ENCODE assay signal across 16 cellular contexts in the genomic region with DNA sequence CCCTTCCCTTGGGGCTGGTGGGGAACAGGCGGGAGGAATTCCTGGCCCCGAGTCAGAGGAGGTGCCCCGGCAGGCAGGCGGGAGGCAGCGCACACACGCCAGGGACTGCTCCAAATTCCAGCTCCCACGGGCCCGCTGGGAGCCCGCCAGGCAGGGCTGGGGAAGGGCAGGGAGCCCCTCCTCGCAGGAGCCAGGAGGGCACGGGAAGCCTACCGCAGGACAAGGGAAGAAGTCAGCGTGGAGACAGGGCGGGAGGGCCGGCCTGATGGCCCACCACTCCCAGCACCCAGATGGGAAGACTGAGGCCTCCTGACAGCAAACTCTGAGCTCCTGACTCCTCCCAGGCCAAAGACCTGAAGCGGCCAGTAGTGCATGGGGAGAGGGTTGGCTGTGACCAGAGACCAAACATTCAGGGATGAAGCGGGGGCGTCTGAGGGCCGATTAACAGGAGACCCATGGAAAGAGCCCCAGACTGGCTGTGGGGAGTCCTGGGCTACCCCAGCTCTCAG. TPM values are rescaled to one million over a fixed set of nuclear protein-coding genes. Genes with fewer than 3 reads are reported as not detected.
A peak's percentile ranks its signal among the peaks of the same experiment; 100 is the strongest.
DNase-seq lines count a peak whose midpoint lies in the region; ATAC-seq and TF ChIP-seq lines count a peak whose summit lies in the region.
"Had no signal": no experiment of that assay in that cellular context is flagged by ENCODE, and none has a peak within 500 bp of the region (broad histone marks: within the 10 kb centered on the region; RNA-seq: fewer than 3 reads in every experiment).

No MANE protein-coding gene starts in this region.

- no peak overlapping the region for H3K4me3 Mint-ChIP-seq in mesothelial cell of epicardium
- H3K4me3 Mint-ChIP-seq in activated T-cell treated with anti-CD3 and anti-CD28 coated beads, Interleukin-2, amount 50 U/mL, for 72 hours: no peak overlapping the region
- H3K4me3 Mint-ChIP-seq: activated naive CD8-positive, alpha-beta T cell treated with anti-CD3 and anti-CD28 coated beads, Interleukin-2, amount 50 U/mL, for 24 hours; CD8-positive, alpha-beta memory T cell; stimulated activated naive CD8-positive, alpha-beta T cell treated with anti-CD3 and anti-CD28 coated beads, Interleukin-15, Interleukin-2, amounts not matched to agents 100 ng/mL and 50 ng/mL, for 24 hours; T-helper 17 cell had no signal

- WGBS in gastroesophageal sphincter (ENCODE audit: low coverage in 1 of 2), 2 donors: no CpG with 5 or more reads among the region's 19 CpGs

- H3K36me3 Mint-ChIP-seq in mesothelial cell of epicardium: no peaks in the 10 kb centered on the region
- H3K36me3 Mint-ChIP-seq in activated T-cell treated with anti-CD3 and anti-CD28 coated beads, Interleukin-2, amount 50 U/mL, for 72 hours (ENCODE audit: insufficient read depth in 2 of 2): no peaks in the 10 kb centered on the region
- H3K36me3 Mint-ChIP-seq: CD8-positive, alpha-beta memory T cell; naive B cell had no signal

- H3K27me3 Mint-ChIP-seq in mesothelial cell of epicardium (ENCODE audit: low read depth): no peaks in the 10 kb centered on the region
- peaks cover 33% of the 10 kb centered on the region for H3K27me3 Mint-ChIP-seq in activated T-cell treated with anti-CD3 and anti-CD28 coated beads, Interleukin-2, amount 50 U/mL, for 72 hours (ENCODE audit: low read depth)

- H3K9me3 ChIP-seq in gastroesophageal sphincter (no peaks in the 10 kb centered on the region), upper lobe of right lung (no peaks in the 10 kb centered on the region)
- H3K9me3 ChIP-seq: right lobe of liver had no signal

- H3K4me3 ChIP-seq in gastroesophageal sphincter: no peak overlapping the region
- no peak overlapping the region for H3K4me3 ChIP-seq in upper lobe of right lung
- H3K4me3 ChIP-seq: right lobe of liver had no signal

- H3K4me1 ChIP-seq in gastroesophageal sphincter (peaks cover 0 to 53% (median 28%) of the 10 kb centered on the region in 3 donors), upper lobe of right lung (peaks cover 48% of the 10 kb centered on the region)

- no peaks in the 10 kb centered on the region for H3K9me3 Mint-ChIP-seq in mesothelial cell of epicardium
- no peaks in the 10 kb centered on the region for H3K9me3 Mint-ChIP-seq in activated T-cell treated with anti-CD3 and anti-CD28 coated beads, Interleukin-2, amount 50 U/mL, for 72 hours
- H3K9me3 Mint-ChIP-seq: activated naive CD8-positive, alpha-beta T cell treated with anti-CD3 and anti-CD28 coated beads, Interleukin-2, amount 50 U/mL, for 24 hours; CD8-positive, alpha-beta memory T cell; naive B cell; stimulated activated naive CD8-positive, alpha-beta T cell treated with anti-CD3 and anti-CD28 coated beads, Interleukin-15, Interleukin-2, amounts not matched to agents 100 ng/mL and 50 ng/mL, for 24 hours had no signal

- no peak for TF ChIP-seq POLR2A in gastroesophageal sphincter (IDR thresholded peaks at IDR 0.05)

- intact Hi-C loops in upper lobe of right lung (cut with DNase I): no loop called here

- DNase-seq in DMS 273 (lab: John Stamatoyannopoulos, UW; ENCODE audit: unreplicated experiment): peak; percentile 37
- DNase-seq in DMS 273 treated with DMSO at 0.1 percent for 48 hours (lab: John Stamatoyannopoulos, UW): no peak
- no peak for DNase-seq in mesothelial cell of epicardium (ENCODE audit: low spot score in 2 of 2, unreplicated experiment in 2 of 2)
- no peak for DNase-seq in upper lobe of right lung
- no peak for DNase-seq in amniotic stem cell (lab: John Stamatoyannopoulos, UW)
- DNase-seq in activated T-cell treated with anti-CD3 and anti-CD28 coated beads, Interleukin-2, amount 50 U/mL, for 72 hours: no peak
- DNase-seq: activated CD4-positive, alpha-beta T cell treated with anti-CD3 and anti-CD28 coated beads for 1 hour; activated naive CD8-positive, alpha-beta T cell treated with anti-CD3 and anti-CD28 coated beads, Interleukin-2, amount 50 U/mL, for 24 hours; CD8-positive, alpha-beta memory T cell; dermis blood vessel endothelial cell; naive B cell; T-helper 17 cell had no signal

- peaks cover 5% of the 10 kb centered on the region for H3K27me3 ChIP-seq in gastroesophageal sphincter
- no peaks in the 10 kb centered on the region for H3K27me3 ChIP-seq in upper lobe of right lung
- H3K27me3 ChIP-seq: right lobe of liver had no signal

- H3K36me3 ChIP-seq in gastroesophageal sphincter (no peaks in the 10 kb centered on the region), upper lobe of right lung (no peaks in the 10 kb centered on the region)
- H3K36me3 ChIP-seq: right lobe of liver had no signal

- ATAC-seq in gastroesophageal sphincter (no peak), upper lobe of right lung (no peak), GM19397 (IDR thresholded peaks at IDR 0.05; ENCODE audit: unreplicated experiment) (no peak)
- no peak for ATAC-seq in activated T-cell treated with anti-CD3 and anti-CD28 coated beads, Interleukin-2, amount 50 U/mL, for 72 hours (replicated peaks in 1 of 2)
- ATAC-seq: activated naive CD8-positive, alpha-beta T cell treated with anti-CD3 and anti-CD28 coated beads, Interleukin-2, amount 50 U/mL, for 24 hours; T-helper 17 cell had no signal

- H3K27ac ChIP-seq in gastroesophageal sphincter (peak overlapping the region in 3 of 4 donors; percentile 66 to 75 (median 72)), upper lobe of right lung (peak overlapping the region; percentile 60)

- no peak for TF ChIP-seq EP300 in gastroesophageal sphincter (IDR thresholded peaks at IDR 0.05)

- peaks cover 71% of the 10 kb centered on the region for H3K4me1 Mint-ChIP-seq in mesothelial cell of epicardium
- peaks cover 9% of the 10 kb centered on the region for H3K4me1 Mint-ChIP-seq in activated T-cell treated with anti-CD3 and anti-CD28 coated beads, Interleukin-2, amount 50 U/mL, for 72 hours (ENCODE audit: low read depth)

- TF ChIP-seq CTCF in gastroesophageal sphincter (IDR thresholded peaks at IDR 0.05) (no peak), mesothelial cell of epicardium (IDR thresholded peaks at IDR 0.05; ENCODE audit: unreplicated experiment) (no peak), upper lobe of right lung (IDR thresholded peaks at IDR 0.05) (no peak)

- peak overlapping the region; percentile 79 for H3K27ac Mint-ChIP-seq in mesothelial cell of epicardium
- no peak overlapping the region for H3K27ac Mint-ChIP-seq in activated T-cell treated with anti-CD3 and anti-CD28 coated beads, Interleukin-2, amount 50 U/mL, for 72 hours
- H3K27ac Mint-ChIP-seq: activated naive CD8-positive, alpha-beta T cell treated with anti-CD3 and anti-CD28 coated beads, Interleukin-2, amount 50 U/mL, for 24 hours; stimulated activated naive CD8-positive, alpha-beta T cell treated with anti-CD3 and anti-CD28 coated beads, Interleukin-15, Interleukin-2, amounts not matched to agents 100 ng/mL and 50 ng/mL, for 24 hours; T-helper 17 cell had no signal

RNA-seq across cellular contexts. Expression of gene RPL3, which starts 22.4 kb away (rescaled TPM):
- 1,000 to 10,000 TPM; 1,539 to 2,425 (median 1,793) TPM for total RNA-seq in gastroesophageal sphincter
- 2,423 to 2,513 TPM (median 2,494 TPM) in 3 replicates for total RNA-seq in mesothelial cell of epicardium
- total RNA-seq in upper lobe of right lung: 1,573 TPM
- 1,000 to 10,000 TPM; 3,380 to 3,455 TPM for total RNA-seq in activated T-cell treated with anti-CD3 and anti-CD28 coated beads, Interleukin-2, amount 50 U/mL, for 72 hours

RNA-seq across cellular contexts. Expression of gene PDGFB, which starts 52.3 kb away (rescaled TPM):
- total RNA-seq in gastroesophageal sphincter (10 to 100 TPM in 3 of 4 donors, 1 to 10 TPM in 1; 7.1 to 27.9 (median 15.1) TPM), mesothelial cell of epicardium (14.2 to 15.2 TPM (median 14.7 TPM) in 3 replicates), upper lobe of right lung (29.8 TPM)
- total RNA-seq in activated T-cell treated with anti-CD3 and anti-CD28 coated beads, Interleukin-2, amount 50 U/mL, for 72 hours: 1 to 10 TPM; 2.9 to 4.6 TPM

RNA-seq across cellular contexts. Expression of gene SYNGR1, which starts 52.8 kb away (rescaled TPM):
- total RNA-seq in gastroesophageal sphincter (10 to 100 TPM; 13.3 to 34.2 (median 20.1) TPM), mesothelial cell of epicardium (37.4 to 38.9 TPM (median 38.9 TPM) in 3 replicates), upper lobe of right lung (14.0 TPM)
- total RNA-seq in activated T-cell treated with anti-CD3 and anti-CD28 coated beads, Interleukin-2, amount 50 U/mL, for 72 hours: 1 to 10 TPM; 4.4 to 5.3 TPM
